In genomic region chr17:75799402-75799801, GRCh38 we compare ENCODE assay signal across 18 cellular contexts.
"Had no signal": no experiment of that assay in that cellular context is flagged by ENCODE, and none has a peak within 500 bp of the region (broad histone marks: within the 10 kb centered on the region; RNA-seq: fewer than 3 reads in every experiment).

No MANE protein-coding gene starts in this region.

- H3K36me3 ChIP-seq: breast epithelium, uterus had no signal

- H3K4me3 Mint-ChIP-seq: activated T-cell treated with anti-CD3 and anti-CD28 coated beads, Interleukin-2, amount 50 U/mL, for 24 hours; effector memory CD8-positive, alpha-beta T cell; stimulated activated effector memory CD8-positive, alpha-beta T cell treated with anti-CD3 and anti-CD28 coated beads, Interleukin-12 subunit alpha, Interleukin-12 subunit beta, amount 100 ng/mL, for 72 hours; T-cell had no signal

- H3K27ac ChIP-seq: breast epithelium, epithelial cell of prostate, heart left ventricle, lower lobe of right lung, pancreas, tibial artery, uterus had no signal

- H3K9me3 ChIP-seq: breast epithelium, heart left ventricle, lower lobe of right lung, pancreas, tibial artery, uterus had no signal

- H3K9me3 Mint-ChIP-seq: activated T-cell treated with anti-CD3 and anti-CD28 coated beads, Interleukin-2, amount 50 U/mL, for 24 hours; effector memory CD8-positive, alpha-beta T cell; stimulated activated effector memory CD8-positive, alpha-beta T cell treated with anti-CD3 and anti-CD28 coated beads, Interleukin-12 subunit alpha, Interleukin-12 subunit beta, amount 100 ng/mL, for 72 hours; T-cell had no signal

- H3K27me3 ChIP-seq: breast epithelium, heart left ventricle, pancreas, tibial artery, uterus had no signal

- ATAC-seq: effector memory CD8-positive, alpha-beta T cell; left colon; lower lobe of right lung; pancreas; stimulated activated effector memory CD8-positive, alpha-beta T cell treated with anti-CD3 and anti-CD28 coated beads, Interleukin-12 subunit alpha, Interleukin-12 subunit beta, amount 100 ng/mL, for 72 hours; T-cell had no signal

- DNase-seq: activated CD4-positive, alpha-beta T cell treated with anti-CD3 and anti-CD28 coated beads for 1 hour; activated CD4-positive, alpha-beta T cell treated with anti-CD3 and anti-CD28 coated beads, Interleukin-2, amount 50 U/mL, for 4 hours; activated gamma-delta T cell; activated T-cell treated with anti-CD3 and anti-CD28 coated beads, Interleukin-2, amount 50 U/mL, for 24 hours; dermis blood vessel endothelial cell; effector memory CD8-positive, alpha-beta T cell; heart left ventricle; left colon; lower lobe of right lung; T-cell; T-helper 9 cell; uterus had no signal

- H3K4me1 ChIP-seq: breast epithelium, heart left ventricle, lower lobe of right lung, pancreas, tibial artery, uterus had no signal

- H3K4me3 ChIP-seq: breast epithelium, heart left ventricle, lower lobe of right lung, pancreas, tibial artery, uterus had no signal

- H3K27me3 Mint-ChIP-seq: activated T-cell treated with anti-CD3 and anti-CD28 coated beads, Interleukin-2, amount 50 U/mL, for 24 hours; effector memory CD8-positive, alpha-beta T cell; T-cell had no signal

- H3K27ac Mint-ChIP-seq: activated T-cell treated with anti-CD3 and anti-CD28 coated beads, Interleukin-2, amount 50 U/mL, for 24 hours; effector memory CD8-positive, alpha-beta T cell; stimulated activated effector memory CD8-positive, alpha-beta T cell treated with anti-CD3 and anti-CD28 coated beads, Interleukin-12 subunit alpha, Interleukin-12 subunit beta, amount 100 ng/mL, for 72 hours; T-cell had no signal

- FAIRE-seq: frontal cortex, pancreas had no signal
